9 cellular contexts compared by ENCODE assay signal in the genomic region with DNA sequence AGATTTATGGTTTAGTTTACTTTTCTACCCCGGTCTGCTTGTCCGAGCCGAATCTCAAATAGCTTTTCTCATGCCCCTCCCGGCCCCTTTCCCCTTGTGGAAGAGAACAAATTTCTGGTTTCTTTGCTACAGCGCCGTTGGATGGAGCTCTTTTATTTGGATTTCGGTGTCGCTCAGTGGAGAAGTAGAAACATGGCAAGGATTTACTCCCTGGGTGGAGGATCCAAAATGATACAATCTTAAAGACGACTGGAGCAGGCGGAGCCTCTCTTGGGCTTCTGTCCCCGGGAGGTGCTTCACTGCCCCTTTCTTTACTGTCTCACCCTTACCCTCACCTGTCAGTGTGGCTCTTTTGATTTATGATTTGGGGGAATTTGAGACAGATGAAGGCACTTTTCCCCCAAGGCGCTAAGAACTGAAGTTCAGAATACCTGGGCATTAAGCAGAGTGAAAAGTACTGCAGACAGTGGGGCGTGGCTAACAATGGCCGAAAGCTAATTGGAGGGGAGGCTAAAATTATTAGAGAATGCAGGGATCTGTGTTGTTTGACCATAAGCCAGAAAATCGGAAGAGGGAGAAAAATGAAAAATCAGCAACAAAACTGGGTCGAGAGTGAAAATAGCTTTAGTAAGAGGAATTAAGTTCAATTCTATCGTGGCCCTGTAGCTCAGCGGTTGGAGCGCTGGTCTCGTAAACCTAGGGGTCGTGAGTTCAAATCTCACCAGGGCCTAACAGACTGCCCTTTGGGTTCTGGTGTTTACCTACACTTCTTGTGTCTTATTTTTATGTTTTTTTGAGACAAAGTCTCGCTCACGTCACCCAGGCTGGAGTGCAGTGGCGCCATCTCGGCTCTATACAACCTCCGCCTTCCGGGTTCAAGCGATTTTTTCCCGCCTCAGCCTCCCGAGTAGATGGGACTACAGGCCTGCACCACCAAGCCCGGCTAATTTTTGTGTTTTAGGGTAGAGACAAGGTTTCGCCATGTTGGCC.
A peak's percentile ranks its signal among the peaks of the same experiment; 100 is the strongest.
DNase-seq lines count a peak whose midpoint lies in the region; ATAC-seq, FAIRE-seq and TF ChIP-seq lines count a peak whose summit lies in the region.
"Had no signal": no experiment of that assay in that cellular context is flagged by ENCODE, and none has a peak within 500 bp of the region (broad histone marks: within the 10 kb centered on the region; RNA-seq: fewer than 3 reads in every experiment).

No MANE protein-coding gene starts in this region.

- no peak overlapping the region for H3K4me3 ChIP-seq in lower leg skin (ENCODE audit: low read depth, poor library complexity, severe bottlenecking)

- H3K9me3 Mint-ChIP-seq in activated CD4-positive, alpha-beta T cell treated with anti-CD3 and anti-CD28 coated beads, Interleukin-2, amount 10 ng/mL, durations not matched to agents 7 days and 5 days = no peaks in the 10 kb centered on the region
- H3K9me3 Mint-ChIP-seq: dendritic cell treated with granulocyte-macrophage colony-stimulating factor and Interleukin-4, amounts not matched to agents 40 ng/mL and 50 ng/mL, for 4 days had no signal

- no peak for TF ChIP-seq CTCF in lower leg skin (IDR thresholded peaks at IDR 0.05)

- H3K4me1 Mint-ChIP-seq in activated CD4-positive, alpha-beta T cell treated with anti-CD3 and anti-CD28 coated beads, Interleukin-2, amount 10 ng/mL, durations not matched to agents 7 days and 5 days = peaks cover 16% of the 10 kb centered on the region

- POLR2A ChIA-PET in activated CD4-positive, alpha-beta T cell treated with anti-CD3 and anti-CD28 coated beads, Interleukin-2, amount 10 ng/mL, durations not matched to agents 7 days and 5 days (lab: Charles Lee) = interaction anchor here (0.6 kb wide), 1 partner anchor 349 kb away, joined by 3 read pairs; no protein-coding TSS in a partner anchor

- no peak for FAIRE-seq in RCC 7860 (lab: Jason Lieb, UNC)

- TF ChIP-seq POLR2A in lower leg skin (IDR thresholded peaks at IDR 0.05) = no peak

- peaks cover 59% of the 10 kb centered on the region for H3K27me3 Mint-ChIP-seq in activated CD4-positive, alpha-beta T cell treated with anti-CD3 and anti-CD28 coated beads, Interleukin-2, amount 10 ng/mL, durations not matched to agents 7 days and 5 days

- WGBS in lower leg skin, 2 donors = 33% methylated on average over 32 of the region's 32 CpGs

- intact Hi-C loops in lower leg skin (cut with DNase I; ENCODE audit: low total_unique reads) = no loop called here

- no peak for DNase-seq in activated CD4-positive, alpha-beta T cell treated with anti-CD3 and anti-CD28 coated beads, Interleukin-2, amount 10 ng/mL, durations not matched to agents 7 days and 5 days
- no peak for DNase-seq in activated CD4-positive, alpha-beta T cell treated with anti-CD3 and anti-CD28 coated beads, Interleukin-2, amount 50 U/mL, for 1 hour
- DNase-seq in RCC 7860 (ENCODE audit: low spot score) (peak; percentile 54), epidermal melanocyte (ENCODE audit: insufficient read length, low spot score) (peak; percentile 18), renal cortical epithelial cell (ENCODE audit: low read depth) (peak; percentile 15), lower leg skin (ENCODE audit: low spot score in 2 of 2) (no peak)

- ATAC-seq in HG02981 (IDR thresholded peaks at IDR 0.05; ENCODE audit: unreplicated experiment) (no peak), GM21528 (IDR thresholded peaks at IDR 0.05; ENCODE audit: low FRiP score, unreplicated experiment) (no peak)

- H3K27ac Mint-ChIP-seq in activated CD4-positive, alpha-beta T cell treated with anti-CD3 and anti-CD28 coated beads, Interleukin-2, amount 10 ng/mL, durations not matched to agents 7 days and 5 days = no peak overlapping the region
- H3K27ac Mint-ChIP-seq: dendritic cell treated with granulocyte-macrophage colony-stimulating factor and Interleukin-4, amounts not matched to agents 40 ng/mL and 50 ng/mL, for 4 days had no signal

- CTCF ChIA-PET in activated CD4-positive, alpha-beta T cell treated with anti-CD3 and anti-CD28 coated beads, Interleukin-2, amount 10 ng/mL, durations not matched to agents 7 days and 5 days (lab: Charles Lee) = no interaction called here

- H3K36me3 Mint-ChIP-seq in activated CD4-positive, alpha-beta T cell treated with anti-CD3 and anti-CD28 coated beads, Interleukin-2, amount 10 ng/mL, durations not matched to agents 7 days and 5 days (ENCODE audit: low read depth) = no peaks in the 10 kb centered on the region

- peak overlapping the region; percentile 46 for H3K4me3 Mint-ChIP-seq in activated CD4-positive, alpha-beta T cell treated with anti-CD3 and anti-CD28 coated beads, Interleukin-2, amount 10 ng/mL, durations not matched to agents 7 days and 5 days
- H3K4me3 Mint-ChIP-seq: dendritic cell treated with granulocyte-macrophage colony-stimulating factor and Interleukin-4, amounts not matched to agents 40 ng/mL and 50 ng/mL, for 4 days had no signal

Comparison
In these comparisons a context has a peak if more than half of its experiments do, and no peak if none do; other contexts are left out.
1. DNase-seq: peak in RCC 7860 (single experiment), epidermal melanocyte (single experiment) and renal cortical epithelial cell (single experiment); none in activated CD4-positive, alpha-beta T cell treated with anti-CD3 and anti-CD28 coated beads, Interleukin-2, amount 10 ng/mL, durations not matched to agents 7 days and 5 days (single experiment), activated CD4-positive, alpha-beta T cell treated with anti-CD3 and anti-CD28 coated beads, Interleukin-2, amount 50 U/mL, for 1 hour (single experiment) and lower leg skin (0 of 2).